ENCODE assay signal across 1 cellular context in genomic region chrX:20263474-20263873, GRCh38.
TF ChIP-seq lines count a peak whose summit lies in the region.

No MANE protein-coding gene starts in this region.

TF ChIP-seq in HepG2, 621 proteins besides CTCF, POLR2A, EP300 and RAD21 (continued from another document):
- TF ChIP-seq, protein P1, sequence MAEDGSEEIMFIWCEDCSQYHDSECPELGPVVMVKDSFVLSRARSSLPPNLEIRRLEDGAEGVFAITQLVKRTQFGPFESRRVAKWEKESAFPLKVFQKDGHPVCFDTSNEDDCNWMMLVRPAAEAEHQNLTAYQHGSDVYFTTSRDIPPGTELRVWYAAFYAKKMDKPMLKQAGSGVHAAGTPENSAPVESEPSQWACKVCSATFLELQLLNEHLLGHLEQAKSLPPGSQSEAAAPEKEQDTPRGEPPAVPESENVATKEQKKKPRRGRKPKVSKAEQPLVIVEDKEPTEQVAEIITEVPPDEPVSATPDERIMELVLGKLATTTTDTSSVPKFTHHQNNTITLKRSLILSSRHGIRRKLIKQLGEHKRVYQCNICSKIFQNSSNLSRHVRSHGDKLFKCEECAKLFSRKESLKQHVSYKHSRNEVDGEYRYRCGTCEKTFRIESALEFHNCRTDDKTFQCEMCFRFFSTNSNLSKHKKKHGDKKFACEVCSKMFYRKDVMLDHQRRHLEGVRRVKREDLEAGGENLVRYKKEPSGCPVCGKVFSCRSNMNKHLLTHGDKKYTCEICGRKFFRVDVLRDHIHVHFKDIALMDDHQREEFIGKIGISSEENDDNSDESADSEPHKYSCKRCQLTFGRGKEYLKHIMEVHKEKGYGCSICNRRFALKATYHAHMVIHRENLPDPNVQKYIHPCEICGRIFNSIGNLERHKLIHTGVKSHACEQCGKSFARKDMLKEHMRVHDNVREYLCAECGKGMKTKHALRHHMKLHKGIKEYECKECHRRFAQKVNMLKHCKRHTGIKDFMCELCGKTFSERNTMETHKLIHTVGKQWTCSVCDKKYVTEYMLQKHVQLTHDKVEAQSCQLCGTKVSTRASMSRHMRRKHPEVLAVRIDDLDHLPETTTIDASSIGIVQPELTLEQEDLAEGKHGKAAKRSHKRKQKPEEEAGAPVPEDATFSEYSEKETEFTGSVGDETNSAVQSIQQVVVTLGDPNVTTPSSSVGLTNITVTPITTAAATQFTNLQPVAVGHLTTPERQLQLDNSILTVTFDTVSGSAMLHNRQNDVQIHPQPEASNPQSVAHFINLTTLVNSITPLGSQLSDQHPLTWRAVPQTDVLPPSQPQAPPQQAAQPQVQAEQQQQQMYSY (CRISPR knock-in tag; IDR thresholded peaks at IDR 0.05) = no peak
- TF ChIP-seq GZF1 (CRISPR knock-in tag; IDR thresholded peaks at IDR 0.05) (no peak), AFF4 (CRISPR knock-in tag; IDR thresholded peaks at IDR 0.05) (peak; percentile 84), HOXA5 (CRISPR knock-in tag; IDR thresholded peaks at IDR 0.05) (0 out of 2 replicates have a peak, but pooled peaks have one; percentile 15)
